In the genomic region with DNA sequence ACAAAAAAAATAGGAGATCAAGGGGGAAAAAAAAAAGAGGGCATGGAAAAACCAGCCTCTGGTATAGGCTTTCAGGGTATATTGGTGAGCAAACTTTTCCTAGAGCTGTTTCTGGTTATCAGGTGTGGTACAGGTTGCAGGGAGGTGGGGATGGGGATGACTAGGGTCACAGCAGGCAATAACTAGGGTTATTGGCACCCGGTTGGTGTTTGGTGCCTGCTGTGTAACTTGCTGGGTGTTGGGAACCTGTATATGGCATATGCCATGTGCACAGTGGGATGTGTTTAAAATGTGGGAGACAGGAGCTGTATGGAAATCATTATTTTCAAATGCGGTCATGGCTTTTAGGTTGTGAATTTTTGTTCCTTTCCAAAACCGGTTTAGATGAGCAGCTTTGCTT, we compare ENCODE assay signal across 36 cellular contexts.
"Had no signal": no experiment of that assay in that cellular context is flagged by ENCODE, and none has a peak within 500 bp of the region (broad histone marks: within the 10 kb centered on the region; RNA-seq: fewer than 3 reads in every experiment).

No MANE protein-coding gene starts in this region.

- H3K27ac Mint-ChIP-seq: activated CD4-positive, alpha-beta memory T cell treated with anti-CD3 and anti-CD28 coated beads for 36 hours; activated CD4-positive, alpha-beta T cell treated with anti-CD3 and anti-CD28 coated beads for 36 hours; activated CD4-positive, alpha-beta T cell treated with anti-CD3 and anti-CD28 coated beads, Interleukin-2, amount 10 ng/mL, durations not matched to agents 24 days and 14 days; activated CD8-positive, alpha-beta memory T cell treated with anti-CD3 and anti-CD28 coated beads, Interleukin-2, amount 10 ng/mL, durations not matched to agents 7 days and 5 days; activated CD8-positive, alpha-beta T cell treated with anti-CD3 and anti-CD28 coated beads, Interleukin-2, amount 10 ng/mL, durations not matched to agents 7 days and 5 days; activated naive CD4-positive, alpha-beta T cell treated with anti-CD3 and anti-CD28 coated beads for 36 hours; activated naive CD4-positive, alpha-beta T cell treated with anti-CD3 and anti-CD28 coated beads, Interleukin-2, amount 50 U/mL, for 24 hours; activated naive CD8-positive, alpha-beta T cell treated with anti-CD3 and anti-CD28 coated beads for 36 hours; activated naive CD8-positive, alpha-beta T cell treated with anti-CD3 and anti-CD28 coated beads, Interleukin-2, amount 50 U/mL, for 24 hours; activated T-helper 1 cell treated with anti-CD3 and anti-CD28 coated beads, Interleukin-12 subunit alpha, Interleukin-12 subunit beta, Interleukin-2, Interleukin-4 antibody, amounts not matched to agents 30 ng/mL and 10 ng/mL and 1 ng/mL, durations not matched to agents 14 hours and 24 hours and 36 hours; activated T-helper 2 cell treated with anti-CD3 and anti-CD28 coated beads, Interferon-gamma antibody, Interleukin-2, Interleukin-4, amounts not matched to agents 10 μg/mL and 5 μg/mL and 100 μg/mL, durations not matched to agents 14 hours and 24 hours and 36 hours; dendritic cell treated with granulocyte-macrophage colony-stimulating factor and Interleukin-4, amounts not matched to agents 40 ng/mL and 50 ng/mL, for 4 days; T-helper 17 cell; T-helper 2 cell treated with Interferon-gamma antibody and Interleukin-4, amounts not matched to agents 5 μg/mL and 100 μg/mL, for 36 hours had no signal

- H3K36me3 Mint-ChIP-seq: activated CD4-positive, alpha-beta memory T cell treated with anti-CD3 and anti-CD28 coated beads for 36 hours; activated CD8-positive, alpha-beta memory T cell treated with anti-CD3 and anti-CD28 coated beads, Interleukin-2, amount 10 ng/mL, durations not matched to agents 7 days and 5 days; activated naive CD4-positive, alpha-beta T cell treated with anti-CD3 and anti-CD28 coated beads, Interleukin-2, amount 50 U/mL, for 24 hours; activated naive CD8-positive, alpha-beta T cell treated with anti-CD3 and anti-CD28 coated beads for 36 hours had no signal

- H3K4me3 ChIP-seq: adrenal gland, ascending aorta, coronary artery, dorsolateral prefrontal cortex, esophagus muscularis mucosa, gastrocnemius medialis had no signal

- H3K9me3 Mint-ChIP-seq: activated CD4-positive, alpha-beta memory T cell treated with anti-CD3 and anti-CD28 coated beads for 36 hours; activated CD4-positive, alpha-beta T cell treated with anti-CD3 and anti-CD28 coated beads, Interleukin-2, amount 10 ng/mL, durations not matched to agents 24 days and 14 days; activated naive CD4-positive, alpha-beta T cell treated with anti-CD3 and anti-CD28 coated beads for 36 hours; activated naive CD4-positive, alpha-beta T cell treated with anti-CD3 and anti-CD28 coated beads, Interleukin-2, amount 50 U/mL, for 24 hours; activated naive CD8-positive, alpha-beta T cell treated with anti-CD3 and anti-CD28 coated beads for 36 hours; activated T-helper 1 cell treated with anti-CD3 and anti-CD28 coated beads, Interleukin-12 subunit alpha, Interleukin-12 subunit beta, Interleukin-2, Interleukin-4 antibody, amounts not matched to agents 30 ng/mL and 10 ng/mL and 1 ng/mL, durations not matched to agents 14 hours and 24 hours and 36 hours; activated T-helper 2 cell treated with anti-CD3 and anti-CD28 coated beads, Interferon-gamma antibody, Interleukin-2, Interleukin-4, amounts not matched to agents 10 μg/mL and 5 μg/mL and 100 μg/mL, durations not matched to agents 14 hours and 24 hours and 36 hours; T-helper 2 cell treated with Interferon-gamma antibody and Interleukin-4, amounts not matched to agents 5 μg/mL and 100 μg/mL, for 36 hours had no signal

- H3K4me1 ChIP-seq: adrenal gland had no signal

- DNase-seq: activated CD4-positive, alpha-beta memory T cell treated with anti-CD3 and anti-CD28 coated beads for 36 hours; activated CD4-positive, alpha-beta T cell treated with anti-CD3 and anti-CD28 coated beads for 36 hours; activated CD4-positive, alpha-beta T cell treated with anti-CD3 and anti-CD28 coated beads, Interleukin-2, amount 10 ng/mL, durations not matched to agents 24 days and 14 days; activated CD4-positive, CD25-positive, alpha-beta regulatory T cell; activated CD4-positive, CD25-positive, alpha-beta regulatory T cell treated with anti-CD3 and anti-CD28 coated beads, Interleukin-2, amount 50 U/mL, for 72 hours; activated CD8-positive, alpha-beta memory T cell treated with anti-CD3 and anti-CD28 coated beads, Interleukin-2, amount 10 ng/mL, durations not matched to agents 7 days and 5 days; activated CD8-positive, alpha-beta memory T cell treated with anti-CD3 and anti-CD28 coated beads, Interleukin-2, amount 50 U/mL, for 4 hours; activated CD8-positive, alpha-beta T cell treated with anti-CD3 and anti-CD28 coated beads, Interleukin-2, amount 10 ng/mL, durations not matched to agents 7 days and 5 days; activated effector memory CD4-positive, alpha-beta T cell treated with anti-CD3 and anti-CD28 coated beads, Interleukin-2, amount 50 U/mL, for 16 hours; activated naive CD4-positive, alpha-beta T cell treated with anti-CD3 and anti-CD28 coated beads for 36 hours; activated naive CD8-positive, alpha-beta T cell treated with anti-CD3 and anti-CD28 coated beads for 36 hours; activated naive CD8-positive, alpha-beta T cell treated with anti-CD3 and anti-CD28 coated beads, Interleukin-2, amount 50 U/mL, for 24 hours; activated T-cell treated with anti-CD3 and anti-CD28 coated beads, Interleukin-2, amount 50 U/mL, for 1 hour; activated T-cell treated with anti-CD3 and anti-CD28 coated beads, Interleukin-2, amount 50 U/mL, for 48 hours; adrenal gland; amygdala; brain microvascular endothelial cell; dorsolateral prefrontal cortex; effector memory CD4-positive, alpha-beta T cell; erythroblast; foreskin keratinocyte; gastrocnemius medialis; head of caudate nucleus; T-helper 1 cell; T-helper 17 cell; T1000; WERI-Rb-1 had no signal

- H3K27me3 Mint-ChIP-seq: activated CD4-positive, alpha-beta memory T cell treated with anti-CD3 and anti-CD28 coated beads for 36 hours; activated CD4-positive, alpha-beta T cell treated with anti-CD3 and anti-CD28 coated beads, Interleukin-2, amount 10 ng/mL, durations not matched to agents 24 days and 14 days; activated CD8-positive, alpha-beta memory T cell treated with anti-CD3 and anti-CD28 coated beads, Interleukin-2, amount 10 ng/mL, durations not matched to agents 7 days and 5 days; activated naive CD4-positive, alpha-beta T cell treated with anti-CD3 and anti-CD28 coated beads, Interleukin-2, amount 50 U/mL, for 24 hours; activated naive CD8-positive, alpha-beta T cell treated with anti-CD3 and anti-CD28 coated beads, Interleukin-2, amount 50 U/mL, for 24 hours; central memory CD8-positive, alpha-beta T cell; dendritic cell treated with granulocyte-macrophage colony-stimulating factor and Interleukin-4, amounts not matched to agents 40 ng/mL and 50 ng/mL, for 4 days; T-helper 17 cell had no signal

- H3K36me3 ChIP-seq: adrenal gland, ascending aorta, brain microvascular endothelial cell, esophagus muscularis mucosa, gastrocnemius medialis, WERI-Rb-1 had no signal

- H3K4me1 Mint-ChIP-seq: activated CD4-positive, alpha-beta T cell treated with anti-CD3 and anti-CD28 coated beads, Interleukin-2, amount 10 ng/mL, durations not matched to agents 24 days and 14 days; activated CD8-positive, alpha-beta memory T cell treated with anti-CD3 and anti-CD28 coated beads, Interleukin-2, amount 10 ng/mL, durations not matched to agents 7 days and 5 days; activated naive CD4-positive, alpha-beta T cell treated with anti-CD3 and anti-CD28 coated beads, Interleukin-2, amount 50 U/mL, for 24 hours; activated naive CD8-positive, alpha-beta T cell treated with anti-CD3 and anti-CD28 coated beads, Interleukin-2, amount 50 U/mL, for 24 hours; central memory CD8-positive, alpha-beta T cell; T-helper 17 cell had no signal

- H3K27me3 ChIP-seq: adrenal gland, ascending aorta, brain microvascular endothelial cell, esophagus muscularis mucosa, foreskin keratinocyte, gastrocnemius medialis had no signal

- H3K4me3 Mint-ChIP-seq: activated CD4-positive, alpha-beta memory T cell treated with anti-CD3 and anti-CD28 coated beads for 36 hours; activated CD4-positive, alpha-beta T cell treated with anti-CD3 and anti-CD28 coated beads for 36 hours; activated CD4-positive, alpha-beta T cell treated with anti-CD3 and anti-CD28 coated beads, Interleukin-2, amount 10 ng/mL, durations not matched to agents 24 days and 14 days; activated CD8-positive, alpha-beta memory T cell treated with anti-CD3 and anti-CD28 coated beads, Interleukin-2, amount 10 ng/mL, durations not matched to agents 7 days and 5 days; activated CD8-positive, alpha-beta T cell treated with anti-CD3 and anti-CD28 coated beads, Interleukin-2, amount 10 ng/mL, durations not matched to agents 7 days and 5 days; activated naive CD4-positive, alpha-beta T cell treated with anti-CD3 and anti-CD28 coated beads for 36 hours; activated naive CD4-positive, alpha-beta T cell treated with anti-CD3 and anti-CD28 coated beads, Interleukin-2, amount 50 U/mL, for 24 hours; activated naive CD8-positive, alpha-beta T cell treated with anti-CD3 and anti-CD28 coated beads for 36 hours; activated naive CD8-positive, alpha-beta T cell treated with anti-CD3 and anti-CD28 coated beads, Interleukin-2, amount 50 U/mL, for 24 hours; activated T-helper 1 cell treated with anti-CD3 and anti-CD28 coated beads, Interleukin-12 subunit alpha, Interleukin-12 subunit beta, Interleukin-2, Interleukin-4 antibody, amounts not matched to agents 30 ng/mL and 10 ng/mL and 1 ng/mL, durations not matched to agents 14 hours and 24 hours and 36 hours; central memory CD8-positive, alpha-beta T cell; dendritic cell treated with granulocyte-macrophage colony-stimulating factor and Interleukin-4, amounts not matched to agents 40 ng/mL and 50 ng/mL, for 4 days; T-helper 17 cell; T-helper 2 cell treated with Interferon-gamma antibody and Interleukin-4, amounts not matched to agents 5 μg/mL and 100 μg/mL, for 36 hours had no signal

- ATAC-seq: activated CD4-positive, alpha-beta T cell treated with anti-CD3 and anti-CD28 coated beads for 36 hours; activated CD8-positive, alpha-beta memory T cell treated with anti-CD3 and anti-CD28 coated beads, Interleukin-2, amount 10 ng/mL, durations not matched to agents 7 days and 5 days; activated CD8-positive, alpha-beta T cell treated with anti-CD3 and anti-CD28 coated beads, Interleukin-2, amount 10 ng/mL, durations not matched to agents 7 days and 5 days; activated naive CD8-positive, alpha-beta T cell treated with anti-CD3 and anti-CD28 coated beads, Interleukin-2, amount 50 U/mL, for 24 hours; foreskin keratinocyte; gastrocnemius medialis; T-helper 17 cell had no signal

- H3K9me3 ChIP-seq: adrenal gland, ascending aorta, esophagus muscularis mucosa, gastrocnemius medialis had no signal

- H3K27ac ChIP-seq: adrenal gland, ascending aorta, brain microvascular endothelial cell, coronary artery, dorsolateral prefrontal cortex, esophagus muscularis mucosa had no signal
